Comparison of ENCODE assay signal across 13 cellular contexts in genomic region chr17:9837551-9838471, GRCh38. TPM values are rescaled to one million over a fixed set of nuclear protein-coding genes. Genes with fewer than 3 reads are reported as not detected.
DNase-seq lines count a peak whose midpoint lies in the region; ATAC-seq and TF ChIP-seq lines count a peak whose summit lies in the region.
"Had no signal": no experiment of that assay in that cellular context is flagged by ENCODE, and none has a peak within 500 bp of the region (broad histone marks: within the 10 kb centered on the region; RNA-seq: fewer than 3 reads in every experiment).

No MANE protein-coding gene starts in this region.

- no peaks in the 10 kb centered on the region; the same call in 2 of the 3 replicates for H3K36me3 Mint-ChIP-seq in GM23338 (ENCODE audit: low read depth)

- H3K79me2 ChIP-seq in GM23338 (replicated peaks; ENCODE audit: insufficient read depth), result no peaks in the 10 kb centered on the region

- DNase-seq in GM23338 (ENCODE audit: low spot score) (peak; percentile 10), astrocyte of the hippocampus (ENCODE audit: low read depth, low spot score) (peak; percentile 16), right cardiac atrium (peak; percentile 79 to 84 (median 83)), stromal cell of bone marrow (ENCODE audit: low read depth) (peak; percentile 61), head of caudate nucleus (no peak)
- DNase-seq in activated CD4-positive, alpha-beta T cell treated with anti-CD3 and anti-CD28 coated beads, Interleukin-2, amount 50 U/mL, for 4 hours, result no peak
- no peak for DNase-seq in activated T-cell treated with anti-CD3 and anti-CD28 coated beads, Interleukin-2, amount 50 U/mL, for 1 hour
- DNase-seq: activated naive CD4-positive, alpha-beta T cell treated with anti-CD3 and anti-CD28 coated beads for 36 hours; H7; NCI-H1048; stimulated activated CD4-positive, alpha-beta T cell treated with anti-CD3 and anti-CD28 coated beads, Interleukin-2, amount 100 ng/mL, for 24 hours; upper lobe of left lung had no signal

- peak overlapping the region; percentile 99 for H2AFZ ChIP-seq in GM23338

- ATAC-seq in GM23338, result peak; percentile 24; the same call in 1 of the 3 replicates
- peak; percentile 82 to 92 for ATAC-seq in right cardiac atrium
- ATAC-seq in HG03159 (IDR thresholded peaks at IDR 0.05; ENCODE audit: unreplicated experiment), result no peak

- H4K20me1 ChIP-seq in GM23338 (replicated peaks; ENCODE audit: insufficient read depth), result no peaks in the 10 kb centered on the region

- H3K27ac Mint-ChIP-seq in GM23338, result no peak overlapping the region
- H3K27ac Mint-ChIP-seq: activated naive CD4-positive, alpha-beta T cell treated with anti-CD3 and anti-CD28 coated beads for 36 hours had no signal

- H3K27ac ChIP-seq in GM23338 (ENCODE audit: low read depth) (no peak overlapping the region), right cardiac atrium (ENCODE audit: low read length) (peak overlapping the region; percentile 73)
- H3K27ac ChIP-seq: upper lobe of left lung had no signal

- peak overlapping the region; percentile 60 for H3K4me2 ChIP-seq in GM23338

- H3K27me3 ChIP-seq in GM23338 (ENCODE audit: insufficient read depth) (no peaks in the 10 kb centered on the region), right cardiac atrium (ENCODE audit: control insufficient read depth, insufficient read depth) (no peaks in the 10 kb centered on the region)
- H3K27me3 ChIP-seq: upper lobe of left lung had no signal

- H3K9me2 ChIP-seq in GM23338 (ENCODE audit: insufficient read depth), result peaks cover 7% of the 10 kb centered on the region; the same call in 1 of the 2 replicates

- H3K36me3 ChIP-seq in GM23338 (ENCODE audit: insufficient read depth), result no peaks in the 10 kb centered on the region
- H3K36me3 ChIP-seq: upper lobe of left lung had no signal

- WGBS in right cardiac atrium, result 38% methylated on average over 11 of the region's 11 CpGs

- H3K4me1 Mint-ChIP-seq in GM23338, result peaks cover 18% of the 10 kb centered on the region

- no peaks in the 10 kb centered on the region for H3K9me3 ChIP-seq in right cardiac atrium (ENCODE audit: control insufficient read depth, low read length)
- H3K9me3 ChIP-seq: upper lobe of left lung had no signal

- no peak overlapping the region for H3K4me3 ChIP-seq in GM23338
- no peak overlapping the region for H3K4me3 ChIP-seq in right cardiac atrium (ENCODE audit: low read length)
- H3K4me3 ChIP-seq: upper lobe of left lung had no signal

- H3K4me1 ChIP-seq in GM23338 (ENCODE audit: insufficient read depth) (peaks cover 12% of the 10 kb centered on the region), right cardiac atrium (ENCODE audit: control insufficient read depth, insufficient read depth, low read length) (peaks cover 5% of the 10 kb centered on the region)

- no peak overlapping the region for H3K4me3 Mint-ChIP-seq in GM23338
- H3K4me3 Mint-ChIP-seq: activated naive CD4-positive, alpha-beta T cell treated with anti-CD3 and anti-CD28 coated beads for 36 hours had no signal

- peaks cover 10% of the 10 kb centered on the region for H3K27me3 Mint-ChIP-seq in GM23338 (ENCODE audit: insufficient read depth, low read depth, poor library complexity)

- H3K9me3 Mint-ChIP-seq in GM23338, result no peaks in the 10 kb centered on the region; the same call in 2 of the 3 replicates

- TF ChIP-seq CTCF in GM23338 (conservative IDR thresholded peaks at IDR 0.05; ENCODE audit: low read depth in 2 of 2), result no peak

- no peaks in the 10 kb centered on the region for H3F3A ChIP-seq in GM23338 (replicated peaks; ENCODE audit: low read depth)

- intact Hi-C loops in right cardiac atrium (cut with DNase I) (loop anchor here in 1 of 4 donors (5.0 kb wide), 1 partner anchor 46 kb away; the partner anchor contains the start of gene DHRS7C), head of caudate nucleus (cut with DNase I) (no loop called here)

TF ChIP-seq in GM23338, 12 proteins besides CTCF, POLR2A, EP300 and RAD21 (continues in another document):
- TF ChIP-seq NANOG (IDR thresholded peaks at IDR 0.05; ENCODE audit: borderline replicate concordance) (no peak), ETS1 (IDR thresholded peaks at IDR 0.05) (no peak), POLR2AphosphoS5 (IDR thresholded peaks at IDR 0.05; ENCODE audit: low read depth) (no peak), STAT1 (IDR thresholded peaks at IDR 0.05; ENCODE audit: unreplicated experiment) (no peak), REST (IDR thresholded peaks at IDR 0.05; ENCODE audit: unreplicated experiment) (no peak), EZH2phosphoT487 (IDR thresholded peaks at IDR 0.05; ENCODE audit: unreplicated experiment) (no peak), ZNF331 (CRISPR knock-in tag; IDR thresholded peaks at IDR 0.05; ENCODE audit: low read depth) (no peak), ZNF114 (CRISPR knock-in tag; IDR thresholded peaks at IDR 0.05) (no peak), JUNB (IDR thresholded peaks at IDR 0.05; ENCODE audit: unreplicated experiment) (no peak)

RNA-seq across cellular contexts. Expression of gene GLP2R, which starts 12.1 kb away (rescaled TPM):
- not detected in 2 replicates for total RNA-seq in GM23338 (2014; rRNA removed; shearing (Covaris generic))
- polyA plus RNA-seq in GM23338 (2016; fragmentation: Nextera tagmentation; extraction: Ambion mirVana), result not detected in 2 replicates
- 1 to 10 TPM in 1 of 4 donors, under 1 TPM in 3; 0.56 to 4.3 (median 0.79) TPM for total RNA-seq in right cardiac atrium
- 0.77 TPM for polyA plus RNA-seq in right cardiac atrium
- total RNA-seq: activated naive CD4-positive, alpha-beta T cell treated with anti-CD3 and anti-CD28 coated beads for 36 hours; H7 had no signal

RNA-seq across cellular contexts. Expression of gene GSG1L2, which starts 15.9 kb away (rescaled TPM):
- not detected in 2 replicates for total RNA-seq in GM23338 (2014; rRNA removed; shearing (Covaris generic))
- not detected in 2 replicates for polyA plus RNA-seq in GM23338 (2016; fragmentation: Nextera tagmentation; extraction: Ambion mirVana)
- not detected for total RNA-seq in right cardiac atrium
- polyA plus RNA-seq in right cardiac atrium, result not detected
- total RNA-seq: activated naive CD4-positive, alpha-beta T cell treated with anti-CD3 and anti-CD28 coated beads for 36 hours; H7; upper lobe of left lung had no signal

RNA-seq across cellular contexts. Expression of gene DHRS7C, which starts 46.4 kb away (rescaled TPM):
- not detected in 2 replicates for total RNA-seq in GM23338 (2014; rRNA removed; shearing (Covaris generic))
- not detected in 2 replicates for polyA plus RNA-seq in GM23338 (2016; fragmentation: Nextera tagmentation; extraction: Ambion mirVana)
- 100 to 1,000 TPM; 100 to 317 (median 205) TPM for total RNA-seq in right cardiac atrium
- polyA plus RNA-seq in right cardiac atrium, result 177 TPM
- total RNA-seq: activated naive CD4-positive, alpha-beta T cell treated with anti-CD3 and anti-CD28 coated beads for 36 hours; H7; upper lobe of left lung had no signal

Comparison
In these comparisons a context has a peak if more than half of its experiments do, and no peak if none do; other contexts are left out.
1. DNase-seq: peak in GM23338 (single experiment), astrocyte of the hippocampus (single experiment), right cardiac atrium (3 of 3) and stromal cell of bone marrow (single experiment); none in activated CD4-positive, alpha-beta T cell treated with anti-CD3 and anti-CD28 coated beads, Interleukin-2, amount 50 U/mL, for 4 hours (0 of 2), activated T-cell treated with anti-CD3 and anti-CD28 coated beads, Interleukin-2, amount 50 U/mL, for 1 hour (single experiment) and head of caudate nucleus (0 of 42).
2. RNA of gene DHRS7C, which starts 46.4 kb away (total RNA-seq): 100 to 317 TPM in right cardiac atrium; not detected in GM23338; every median in the first group is over 100 times any median in the second.